Comparison of ENCODE assay signal across 22 cellular contexts in genomic region chrX:65253817-65254216, GRCh38.
"Had no signal": no experiment of that assay in that cellular context is flagged by ENCODE, and none has a peak within 500 bp of the region (broad histone marks: within the 10 kb centered on the region; RNA-seq: fewer than 3 reads in every experiment).

No MANE protein-coding gene starts in this region.

- DNase-seq: dermis blood vessel endothelial cell; dorsolateral prefrontal cortex; effector CD4-positive, alpha-beta T cell; effector memory CD4-positive, alpha-beta T cell; foreskin keratinocyte; heart left ventricle; hypothalamus; immature natural killer cell; islet precursor cell; left cardiac atrium; left lung; left ventricle myocardium superior; lower lobe of right lung; mesenchymal stem cell; mucosa of descending colon had no signal

- H3K4me3 ChIP-seq: coronary artery, dorsolateral prefrontal cortex, esophagus muscularis mucosa, gastroesophageal sphincter, heart left ventricle, hepatocyte, left lung, lower lobe of right lung, mucosa of descending colon had no signal

- H3K9me3 ChIP-seq: gastroesophageal sphincter, lower lobe of right lung had no signal

- H3K4me1 Mint-ChIP-seq: immature natural killer cell, mesothelial cell of epicardium had no signal

- H3K4me3 Mint-ChIP-seq: immature natural killer cell, mesothelial cell of epicardium had no signal

- H3K36me3 Mint-ChIP-seq: immature natural killer cell, mesothelial cell of epicardium had no signal

- H3K27ac ChIP-seq: coronary artery, dorsolateral prefrontal cortex, esophagus muscularis mucosa, foreskin keratinocyte, gastroesophageal sphincter, heart left ventricle, hepatocyte, left lung, lower lobe of right lung had no signal

- H2AFZ ChIP-seq: hepatocyte had no signal

- H3K27me3 ChIP-seq: esophagus muscularis mucosa, foreskin keratinocyte, gastroesophageal sphincter, heart left ventricle, hepatocyte, left lung had no signal

- H3K4me1 ChIP-seq: esophagus muscularis mucosa, foreskin keratinocyte, gastroesophageal sphincter, heart left ventricle, left lung, lower lobe of right lung had no signal

- FAIRE-seq: endothelial cell of umbilical vein, frontal cortex had no signal

- ATAC-seq: foreskin keratinocyte, gastroesophageal sphincter, heart left ventricle, left cardiac atrium, left lung, left ventricle myocardium superior, lower lobe of right lung, mucosa of descending colon had no signal

- H3K79me2 ChIP-seq: hepatocyte had no signal

- H3K4me2 ChIP-seq: hepatocyte had no signal

- H3K36me3 ChIP-seq: esophagus muscularis mucosa, gastroesophageal sphincter, heart left ventricle, left lung, lower lobe of right lung had no signal

- H3K27ac Mint-ChIP-seq: immature natural killer cell, mesothelial cell of epicardium had no signal
